1 cellular context compared by ENCODE assay signal in the genomic region with DNA sequence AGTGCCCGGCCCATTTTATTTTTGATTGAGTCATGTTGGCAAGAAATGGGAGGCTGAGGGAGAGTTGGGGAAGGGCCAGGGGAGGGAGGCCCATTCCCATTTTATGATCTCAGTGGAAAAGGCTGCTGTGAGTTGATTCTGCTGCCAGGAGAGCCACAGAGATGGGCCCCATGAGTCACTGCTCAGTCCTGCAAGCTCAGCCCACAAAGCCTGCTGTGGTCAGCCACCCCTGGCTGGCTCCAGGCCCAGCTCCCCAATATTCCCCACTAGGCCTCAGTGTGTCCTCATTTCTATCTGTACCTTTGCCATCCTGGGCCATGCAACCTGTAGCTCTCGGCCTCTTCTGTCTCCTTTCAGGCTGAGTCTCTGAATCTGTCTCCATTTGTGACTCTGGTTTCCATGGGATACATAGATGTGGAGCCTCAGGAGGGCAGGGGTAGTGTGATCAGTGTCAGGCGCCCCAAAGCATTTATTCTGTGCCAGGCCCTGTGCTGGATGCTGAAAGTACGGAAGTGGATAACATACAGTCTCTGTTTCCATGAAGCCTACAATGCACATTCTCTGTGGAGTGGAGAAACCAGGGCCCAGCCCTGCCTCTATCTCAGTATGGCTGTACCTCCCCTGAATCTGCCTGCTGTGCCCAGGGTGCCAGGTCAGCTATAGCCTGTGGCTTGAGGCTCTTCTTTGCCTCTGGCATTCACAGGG.
TF ChIP-seq lines count a peak whose summit lies in the region.

No MANE protein-coding gene starts in this region.

TF ChIP-seq in K562, 482 proteins besides CTCF, POLR2A, EP300 and RAD21:
- peak; percentile 65; the same call in 1 of the 2 replicates for TF ChIP-seq JUN (IDR thresholded peaks at IDR 0.05; ENCODE audit: borderline replicate concordance, low read depth, low read length)
- no peak for TF ChIP-seq JUN (CRISPR knock-in tag; IDR thresholded peaks at IDR 0.05; ENCODE audit: borderline replicate concordance)
- TF ChIP-seq NFIC (IDR thresholded peaks at IDR 0.05): peak; percentile 35; the same call in 1 of the 2 replicates
- TF ChIP-seq SMARCA4 (IDR thresholded peaks at IDR 0.05): peak; percentile 21; the same call in 1 of the 2 replicates
- TF ChIP-seq ZNF121 (CRISPR knock-in tag; conservative IDR thresholded peaks at IDR 0.05): no peak
- peak; percentile 94 for TF ChIP-seq FOSL1 (tag; conservative IDR thresholded peaks at IDR 0.05)
- no peak for TF ChIP-seq EGR1 (conservative IDR thresholded peaks at IDR 0.05)
- TF ChIP-seq, protein P1, sequence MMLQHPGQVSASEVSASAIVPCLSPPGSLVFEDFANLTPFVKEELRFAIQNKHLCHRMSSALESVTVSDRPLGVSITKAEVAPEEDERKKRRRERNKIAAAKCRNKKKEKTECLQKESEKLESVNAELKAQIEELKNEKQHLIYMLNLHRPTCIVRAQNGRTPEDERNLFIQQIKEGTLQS (IDR thresholded peaks at IDR 0.05): peak; percentile 42; the same call in 1 of the 2 replicates
- TF ChIP-seq, protein P1 (CRISPR knock-in tag; conservative IDR thresholded peaks at IDR 0.05): no peak
- TF ChIP-seq JUND (IDR thresholded peaks at IDR 0.05; ENCODE audit: borderline replicate concordance, low read depth, low read length): peak; percentile 72; the same call in 1 of the 2 replicates
- TF ChIP-seq JUND (tag; IDR thresholded peaks at IDR 0.05; ENCODE audit: borderline replicate concordance, low read depth, low read length): no peak
- TF ChIP-seq MAFG (tag; conservative IDR thresholded peaks at IDR 0.05): no peak
- no peak for TF ChIP-seq CREB1 (IDR thresholded peaks at IDR 0.05)
- TF ChIP-seq CREB1 (CRISPR knock-in tag; IDR thresholded peaks at IDR 0.05): no peak
- no peak for TF ChIP-seq ZNF311 (CRISPR knock-in tag; IDR thresholded peaks at IDR 0.05)
- peak; percentile 32 for TF ChIP-seq ZFX (CRISPR knock-in tag; IDR thresholded peaks at IDR 0.05)
- no peak for TF ChIP-seq RBM25 (IDR thresholded peaks at IDR 0.05; ENCODE audit: low read depth, low read length, severe bottlenecking)
- TF ChIP-seq ZC3H4 (CRISPR knock-in tag; IDR thresholded peaks at IDR 0.05; ENCODE audit: borderline replicate concordance): 0 out of 2 replicates have a peak, but pooled peaks have one; percentile 51
- TF ChIP-seq SMARCE1 (IDR thresholded peaks at IDR 0.05): 0 out of 2 replicates have a peak, but pooled peaks have one; percentile 20
- TF ChIP-seq, protein P2, sequence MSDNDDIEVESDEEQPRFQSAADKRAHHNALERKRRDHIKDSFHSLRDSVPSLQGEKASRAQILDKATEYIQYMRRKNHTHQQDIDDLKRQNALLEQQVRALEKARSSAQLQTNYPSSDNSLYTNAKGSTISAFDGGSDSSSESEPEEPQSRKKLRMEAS (CRISPR knock-in tag; IDR thresholded peaks at IDR 0.05): peak; percentile 31; the same call in 1 of the 2 replicates
- TF ChIP-seq SRSF9 (IDR thresholded peaks at IDR 0.05; ENCODE audit: borderline replicate concordance, low read depth, low read length): no peak
- TF ChIP-seq, protein P3, sequence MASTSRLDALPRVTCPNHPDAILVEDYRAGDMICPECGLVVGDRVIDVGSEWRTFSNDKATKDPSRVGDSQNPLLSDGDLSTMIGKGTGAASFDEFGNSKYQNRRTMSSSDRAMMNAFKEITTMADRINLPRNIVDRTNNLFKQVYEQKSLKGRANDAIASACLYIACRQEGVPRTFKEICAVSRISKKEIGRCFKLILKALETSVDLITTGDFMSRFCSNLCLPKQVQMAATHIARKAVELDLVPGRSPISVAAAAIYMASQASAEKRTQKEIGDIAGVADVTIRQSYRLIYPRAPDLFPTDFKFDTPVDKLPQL (IDR thresholded peaks at IDR 0.05; ENCODE audit: extremely low read depth, insufficient read length): no peak
- TF ChIP-seq SRSF3 (IDR thresholded peaks at IDR 0.05; ENCODE audit: insufficient read depth, low read length): no peak
- TF ChIP-seq, protein P4, sequence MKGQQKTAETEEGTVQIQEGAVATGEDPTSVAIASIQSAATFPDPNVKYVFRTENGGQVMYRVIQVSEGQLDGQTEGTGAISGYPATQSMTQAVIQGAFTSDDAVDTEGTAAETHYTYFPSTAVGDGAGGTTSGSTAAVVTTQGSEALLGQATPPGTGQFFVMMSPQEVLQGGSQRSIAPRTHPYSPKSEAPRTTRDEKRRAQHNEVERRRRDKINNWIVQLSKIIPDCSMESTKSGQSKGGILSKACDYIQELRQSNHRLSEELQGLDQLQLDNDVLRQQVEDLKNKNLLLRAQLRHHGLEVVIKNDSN (CRISPR knock-in tag; IDR thresholded peaks at IDR 0.05): 0 out of 2 replicates have a peak, but pooled peaks have one; percentile 7
- peak; percentile 20; the same call in 1 of the 2 replicates for TF ChIP-seq ARID1B (IDR thresholded peaks at IDR 0.05)
- peak in 1 of 2 experiments; percentile 13; a peak in 1 of 4 replicates for TF ChIP-seq FOXA3 (CRISPR knock-in tag; conservative IDR thresholded peaks at IDR 0.05 in 1 of 2, IDR thresholded peaks at IDR 0.05 in 1 of 2)
- TF ChIP-seq ZNF217 (CRISPR knock-in tag; IDR thresholded peaks at IDR 0.05): no peak
- no peak for TF ChIP-seq LARP7 (IDR thresholded peaks at IDR 0.05)
- TF ChIP-seq SIN3A (IDR thresholded peaks at IDR 0.05; ENCODE audit: borderline replicate concordance in 2 of 2, control insufficient read depth in 1 of 2, low read depth in 2 of 2, low read length in 2 of 2): no peak
